ENCODE assay signal across 13 cellular contexts in the genomic region with DNA sequence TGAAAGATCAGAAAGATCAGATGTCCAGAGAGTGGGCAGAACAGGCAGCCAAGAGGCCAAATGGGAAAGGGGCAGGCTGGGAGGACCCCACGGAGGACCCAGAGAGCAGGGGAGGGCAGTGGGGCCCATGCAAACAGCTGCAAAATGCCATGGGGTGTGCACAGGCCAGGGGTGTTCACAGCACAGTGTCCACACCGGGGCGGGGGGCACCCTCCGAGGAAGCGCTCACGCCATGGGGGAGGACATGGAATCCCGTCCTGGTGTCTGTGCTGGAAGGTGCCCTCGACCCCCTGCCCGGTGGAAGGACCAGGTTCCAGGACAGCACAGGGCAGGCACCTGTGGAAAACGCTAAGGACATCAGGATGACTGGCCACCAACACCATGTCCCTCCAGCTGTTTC. TPM values are rescaled to one million over a fixed set of nuclear protein-coding genes. Genes with fewer than 3 reads are reported as not detected.
A peak's percentile ranks its signal among the peaks of the same experiment; 100 is the strongest.
DNase-seq lines count a peak whose midpoint lies in the region; ATAC-seq and TF ChIP-seq lines count a peak whose summit lies in the region.
"Had no signal": no experiment of that assay in that cellular context is flagged by ENCODE, and none has a peak within 500 bp of the region (broad histone marks: within the 10 kb centered on the region; RNA-seq: fewer than 3 reads in every experiment).

No MANE protein-coding gene starts in this region.

- DNase-seq in MCF 10A (ENCODE audit: unreplicated experiment) (no peak), breast epithelium (ENCODE audit: low spot score in 2 of 2) (no peak), SK-N-MC (ENCODE audit: low read depth, low spot score) (no peak), fibroblast of the aortic adventitia (ENCODE audit: low read depth) (no peak), upper lobe of left lung (no peak), GM10248 (ENCODE audit: extremely low spot score) (no peak)
- no peak for DNase-seq in stimulated activated naive B cell treated with anti-CD40 and anti-IgM and Interleukin-4, amounts not matched to agents 10 μg/mL and 1 μg/mL and 100 μg/mL, for 72 hours
- DNase-seq: activated effector memory CD4-positive, alpha-beta T cell treated with anti-CD3 and anti-CD28 coated beads, Interleukin-2, amount 50 U/mL, for 16 hours; heart right ventricle; midbrain; NCI-H1048; NCI-H82 had no signal

- peak overlapping the region; percentile 76 for H3K27ac Mint-ChIP-seq in MCF 10A (ENCODE audit: low read depth, unreplicated experiment)
- peak overlapping the region; percentile 92 for H3K27ac Mint-ChIP-seq in stimulated activated naive B cell treated with anti-CD40 and anti-IgM and Interleukin-4, amounts not matched to agents 10 μg/mL and 1 μg/mL and 100 μg/mL, for 72 hours

- TF ChIP-seq CTCF in MCF 10A (IDR thresholded peaks at IDR 0.05; ENCODE audit: unreplicated experiment) (no peak), breast epithelium (IDR thresholded peaks at IDR 0.05) (no peak), fibroblast of the aortic adventitia (IDR thresholded peaks at IDR 0.05; ENCODE audit: insufficient read depth, low read length) (no peak), upper lobe of left lung (IDR thresholded peaks at IDR 0.05) (no peak), GM10248 (IDR thresholded peaks at IDR 0.05; ENCODE audit: control extremely low read depth, extremely low read depth, low read depth, missing control alignments) (no peak)

- H3K4me3 ChIP-seq in breast epithelium (peak overlapping the region in 1 of 3 donors; percentile 100), SK-N-MC (peak overlapping the region; percentile 54; the same call in 1 of the 2 replicates), fibroblast of the aortic adventitia (ENCODE audit: low read depth, low read length) (peak overlapping the region; percentile 13), upper lobe of left lung (no peak overlapping the region)

- H3K4me1 ChIP-seq in breast epithelium: peaks cover 10 to 23% of the 10 kb centered on the region in 2 donors
- H3K4me1 ChIP-seq in upper lobe of left lung: peaks cover 38 to 70% (median 45%) of the 10 kb centered on the region in 4 donors

- H3K9me3 Mint-ChIP-seq in MCF 10A (ENCODE audit: unreplicated experiment): no peaks in the 10 kb centered on the region
- no peaks in the 10 kb centered on the region for H3K9me3 Mint-ChIP-seq in stimulated activated naive B cell treated with anti-CD40 and anti-IgM and Interleukin-4, amounts not matched to agents 10 μg/mL and 1 μg/mL and 100 μg/mL, for 72 hours

- H3K9ac ChIP-seq in SK-N-MC (ENCODE audit: insufficient read length): no peak overlapping the region

- H3K27ac ChIP-seq in breast epithelium: no peak overlapping the region
- H3K27ac ChIP-seq in SK-N-MC: no peak overlapping the region
- no peak overlapping the region for H3K27ac ChIP-seq in upper lobe of left lung
- H3K27ac ChIP-seq: heart right ventricle had no signal

- 87 to 94% methylated on average over 7 to 10 of the region's 10 CpGs for WGBS in upper lobe of left lung, 2 donors

- peaks cover 20% of the 10 kb centered on the region for H3K4me1 Mint-ChIP-seq in MCF 10A (ENCODE audit: insufficient read depth, unreplicated experiment)
- H3K4me1 Mint-ChIP-seq in stimulated activated naive B cell treated with anti-CD40 and anti-IgM and Interleukin-4, amounts not matched to agents 10 μg/mL and 1 μg/mL and 100 μg/mL, for 72 hours: peaks cover 24 to 66% of the 10 kb centered on the region in 2 donors

- POLR2A ChIA-PET in MCF 10A (lab: Yijun Ruan, JAX): interaction anchor here (0.6 to 1.4 kb wide), 5 partner anchors 11 to 272 kb away, joined by 3 to 5 read pairs (median 3); a partner anchor contains a TSS
- POLR2A ChIA-PET in GM10248 (lab: Yijun Ruan, JAX): no interaction called here

- no peak for ATAC-seq in stimulated activated naive B cell treated with anti-CD40 and anti-IgM and Interleukin-4, amounts not matched to agents 10 μg/mL and 1 μg/mL and 100 μg/mL, for 72 hours (replicated peaks)
- ATAC-seq in HG02970 (IDR thresholded peaks at IDR 0.05; ENCODE audit: low FRiP score, unreplicated experiment) (no peak), upper lobe of left lung (ENCODE audit: low FRiP score in 2 of 2) (no peak)
- ATAC-seq: heart right ventricle had no signal

- peaks cover 27% of the 10 kb centered on the region for H3K36me3 Mint-ChIP-seq in MCF 10A (ENCODE audit: insufficient read depth, unreplicated experiment)
- peaks cover 6 to 34% of the 10 kb centered on the region in 2 donors for H3K36me3 Mint-ChIP-seq in stimulated activated naive B cell treated with anti-CD40 and anti-IgM and Interleukin-4, amounts not matched to agents 10 μg/mL and 1 μg/mL and 100 μg/mL, for 72 hours

- H3K27me3 ChIP-seq in breast epithelium: no peaks in the 10 kb centered on the region
- no peaks in the 10 kb centered on the region for H3K27me3 ChIP-seq in upper lobe of left lung
- H3K27me3 ChIP-seq: heart right ventricle had no signal

- BruUV-seq in MCF 10A (replicated peaks; lab: Mats Ljungman, UMichigan): no TSS peak

- H3K9me3 ChIP-seq in breast epithelium (no peaks in the 10 kb centered on the region), SK-N-MC (ENCODE audit: low read depth, low read length) (no peaks in the 10 kb centered on the region), upper lobe of left lung (no peaks in the 10 kb centered on the region)
- H3K9me3 ChIP-seq: heart right ventricle had no signal

- TF ChIP-seq EP300 in upper lobe of left lung (IDR thresholded peaks at IDR 0.05): no peak

- TF ChIP-seq POLR2A in breast epithelium (IDR thresholded peaks at IDR 0.05) (no peak), upper lobe of left lung (IDR thresholded peaks at IDR 0.05) (no peak)

- intact Hi-C loops in MCF 10A (cut with micrococcal nuclease) (no loop called here), breast epithelium (cut with DNase I; ENCODE audit: low total_unique reads) (no loop called here)

- CTCF ChIA-PET in MCF 10A (lab: Yijun Ruan, JAX) (interaction anchor here (0.6 kb wide), 1 partner anchor 17 kb away, joined by 3 read pairs; no protein-coding TSS in a partner anchor), GM10248 (lab: Yijun Ruan, JAX) (no interaction called here)

- H3K27me3 Mint-ChIP-seq in MCF 10A (ENCODE audit: insufficient read depth, unreplicated experiment): no peaks in the 10 kb centered on the region
- H3K27me3 Mint-ChIP-seq in stimulated activated naive B cell treated with anti-CD40 and anti-IgM and Interleukin-4, amounts not matched to agents 10 μg/mL and 1 μg/mL and 100 μg/mL, for 72 hours: no peaks in the 10 kb centered on the region

- H3K4me3 Mint-ChIP-seq in MCF 10A (ENCODE audit: unreplicated experiment): peak overlapping the region; percentile 70
- peak overlapping the region; percentile 74 to 89 for H3K4me3 Mint-ChIP-seq in stimulated activated naive B cell treated with anti-CD40 and anti-IgM and Interleukin-4, amounts not matched to agents 10 μg/mL and 1 μg/mL and 100 μg/mL, for 72 hours

- H3K36me3 ChIP-seq in breast epithelium: no peaks in the 10 kb centered on the region
- H3K36me3 ChIP-seq in SK-N-MC (ENCODE audit: insufficient read depth, low read length): peaks cover 13% of the 10 kb centered on the region; the same call in 1 of the 2 replicates
- peaks cover 3 to 49% (median 31%) of the 10 kb centered on the region in 4 donors for H3K36me3 ChIP-seq in upper lobe of left lung

RNA-seq across cellular contexts. Expression of a gene that starts 1.5 kb away (rescaled TPM):
- total RNA-seq in MCF 10A (2022) (122 and 129 TPM in 2 replicates), breast epithelium (100 to 1,000 TPM in 2 of 3 donors, 10 to 100 TPM in 1; 68.6 to 125 (median 119) TPM), fibroblast of the aortic adventitia (ENCODE audit: low replicate concordance) (35.0 and 53.1 TPM in 2 replicates), upper lobe of left lung (100 to 1,000 TPM in 2 of 6 donors, 10 to 100 TPM in 4; 71.7 to 267 (median 90.5) TPM)

RNA-seq across cellular contexts. Expression of a gene that starts 1.6 kb away (rescaled TPM):
- total RNA-seq in MCF 10A (2022): 19.3 and 21.0 TPM in 2 replicates
- total RNA-seq in breast epithelium: 10 to 100 TPM in 2 of 3 donors, 1 to 10 TPM in 1; 9.0 to 16.4 (median 13.4) TPM
- 9.4 and 17.7 TPM in 2 replicates for total RNA-seq in fibroblast of the aortic adventitia (ENCODE audit: low replicate concordance)
- total RNA-seq in upper lobe of left lung: 10 to 100 TPM; 14.7 to 41.6 (median 26.0) TPM

RNA-seq across cellular contexts. Expression of a gene that starts 8.1 kb away (rescaled TPM):
- 0.17 TPM in 1 of 2 replicates, not detected in the other for total RNA-seq in MCF 10A (2022)
- total RNA-seq in breast epithelium: under 1 TPM in 2 of 3 donors, not detected in 1; 0.16 to 0.33 TPM
- total RNA-seq in fibroblast of the aortic adventitia (ENCODE audit: low replicate concordance): 0.09 and 0.57 TPM in 2 replicates
- total RNA-seq in upper lobe of left lung: 1 to 10 TPM in 1 of 6 donors, under 1 TPM in 5; 0.22 to 1.0 (median 0.79) TPM

RNA-seq across cellular contexts. Expression of a gene that starts 14.6 kb away (rescaled TPM):
- total RNA-seq in MCF 10A (2022) (15.9 and 27.4 TPM in 2 replicates), breast epithelium (10 to 100 TPM; 16.0 to 27.5 (median 22.0) TPM), fibroblast of the aortic adventitia (ENCODE audit: low replicate concordance) (21.3 and 25.9 TPM in 2 replicates), upper lobe of left lung (10 to 100 TPM; 16.8 to 38.8 (median 23.0) TPM)

RNA-seq across cellular contexts. Expression of a gene that starts 15.2 kb away (rescaled TPM):
- 31.5 and 33.5 TPM in 2 replicates for total RNA-seq in MCF 10A (2022)
- total RNA-seq in breast epithelium: 10 to 100 TPM; 19.7 to 33.4 (median 26.9) TPM
- 43.2 and 106 TPM in 2 replicates for total RNA-seq in fibroblast of the aortic adventitia (ENCODE audit: low replicate concordance)
- 100 to 1,000 TPM in 2 of 6 donors, 10 to 100 TPM in 4; 33.5 to 166 (median 60.1) TPM for total RNA-seq in upper lobe of left lung

Comparison
In these comparisons a context has a peak if more than half of its experiments do, and no peak if none do; other contexts are left out.
1. H3K4me3 ChIP-seq: peak in SK-N-MC (single experiment) and fibroblast of the aortic adventitia (single experiment); none in upper lobe of left lung (0 of 4).